Comparison of ENCODE assay signal across 16 cellular contexts in genomic region chr6:161194374-161194773, GRCh38.
DNase-seq lines count a peak whose midpoint lies in the region; ATAC-seq, FAIRE-seq and TF ChIP-seq lines count a peak whose summit lies in the region.
"Had no signal": no experiment of that assay in that cellular context is flagged by ENCODE, and none has a peak within 500 bp of the region (broad histone marks: within the 10 kb centered on the region; RNA-seq: fewer than 3 reads in every experiment).

No MANE protein-coding gene starts in this region.

- no peak overlapping the region for H2AK9ac ChIP-seq in IMR-90 (replicated peaks; ENCODE audit: low read depth, low read length, poor library complexity)

- no peaks in the 10 kb centered on the region for H3K9me1 ChIP-seq in IMR-90 (ENCODE audit: insufficient read depth, low read length)

- no peak overlapping the region for H4K91ac ChIP-seq in IMR-90 (ENCODE audit: insufficient read depth, low read depth, low read length)
- no peak overlapping the region for H4K91ac ChIP-seq in H1 (replicated peaks; ENCODE audit: insufficient read length, low read length)

- TF ChIP-seq EP300 in H1 (IDR thresholded peaks at IDR 0.05; ENCODE audit: borderline replicate concordance in 1 of 2, low read depth in 2 of 2, low read length in 2 of 2) = no peak

- H3K23ac ChIP-seq in IMR-90 (ENCODE audit: low read depth, low read length) (no peak overlapping the region), H1 (ENCODE audit: insufficient read length) (no peak overlapping the region)

- WGBS in IMR-90 (ENCODE audit: extremely low coverage in 2 of 2, insufficient read length in 1 of 2), 2 experiments = 100% methylated on average over 1 of the region's 4 CpGs; no CpG with 5 or more reads in 1 of the 2 experiments
- WGBS in H1 (ENCODE audit: extremely low coverage in 1 of 2, insufficient coverage in 1 of 2, insufficient read length in 1 of 2, insufficient replicate concordance in 2 of 2, low coverage in 1 of 2, low lambda C conversion rate in 2 of 2, missing lambda C conversion rate in 1 of 2), 2 experiments = 89% methylated on average over 4 of the region's 4 CpGs; no CpG with 5 or more reads in 1 of the 2 experiments

- H3K4me2 ChIP-seq in IMR-90 (ENCODE audit: low read depth, low read length) = no peak overlapping the region
- no peak overlapping the region for H3K4me2 ChIP-seq in H1 (ENCODE audit: insufficient read depth in 1 of 2, low read depth in 2 of 2, low read length in 2 of 2)
- H3K4me2 ChIP-seq: BLaER1 treated with 17β-estradiol and CSF1 and Interleukin-3, amounts not matched to agents 10 nM and 100 nM had no signal

- peaks cover 0 to 14% of the 10 kb centered on the region in 2 experiments; a peak in 3 of 4 replicates for H3K79me2 ChIP-seq in H1 (ENCODE audit: control insufficient read depth in 1 of 2, insufficient read depth in 2 of 2, low read length in 2 of 2)

- no peak overlapping the region for H2BK120ac ChIP-seq in IMR-90 (ENCODE audit: low read depth, low read length)
- no peak overlapping the region for H2BK120ac ChIP-seq in H1 (replicated peaks; ENCODE audit: low read depth, low read length)

- no peaks in the 10 kb centered on the region; the same call in 1 of the 2 replicates for H3K4me1 ChIP-seq in IMR-90 (ENCODE audit: control insufficient read depth, insufficient read depth, low read length)
- H3K4me1 ChIP-seq in H1 (replicated peaks in 1 of 4; ENCODE audit: control insufficient read depth in 3 of 4, insufficient read depth in 4 of 4, low read length in 3 of 4) = no peaks in the 10 kb centered on the region

- POLR2A ChIA-PET in IMR-90 (lab: Charles Lee; ENCODE audit: unreplicated experiment) = no interaction called here
- POLR2A ChIA-PET in H1 (lab: Charles Lee; ENCODE audit: partially characterized antibody) = no interaction called here

- dilution Hi-C loops in IMR-90 (cut with HindIII; ENCODE audit: low sequenced_read_pairs, unreplicated experiment) = no loop called here

- H3K27ac ChIP-seq in IMR-90 (ENCODE audit: insufficient read depth, low read length) (no peak overlapping the region), H1 (ENCODE audit: low read depth, low read length) (no peak overlapping the region)
- H3K27ac ChIP-seq: BLaER1 treated with 17β-estradiol and CSF1 and Interleukin-3, amounts not matched to agents 10 nM and 100 nM; GM23248 had no signal

- H2AFZ ChIP-seq in IMR-90 (replicated peaks; ENCODE audit: low read length, poor library complexity) = no peak overlapping the region
- no peak overlapping the region for H2AFZ ChIP-seq in H1 (ENCODE audit: low read length)
- H2AFZ ChIP-seq: GM23248 had no signal

- in situ Hi-C loops in IMR-90 (cut with MboI; ENCODE audit: low sequenced_read_pairs) = no loop called here

- no peak overlapping the region for H4K5ac ChIP-seq in IMR-90 (ENCODE audit: low read depth, low read length)
- no peak overlapping the region for H4K5ac ChIP-seq in H1 (ENCODE audit: insufficient read length, low read depth, low read length)

- TF ChIP-seq POLR2A in GM12892 (IDR thresholded peaks at IDR 0.05; ENCODE audit: low read depth, low read length) (no peak), IMR-90 (IDR thresholded peaks at IDR 0.05; ENCODE audit: low read depth, low read length) (no peak), H1 (IDR thresholded peaks at IDR 0.05; ENCODE audit: control extremely low read depth in 1 of 2, low read depth in 2 of 2, low read length in 2 of 2) (no peak)

- H3K4ac ChIP-seq in IMR-90 (ENCODE audit: low read depth, low read length) (no peak overlapping the region), H1 (replicated peaks; ENCODE audit: insufficient read length, low read depth, low read length) (no peak overlapping the region)

- H2AK5ac ChIP-seq in IMR-90 (ENCODE audit: low read depth, low read length) (no peak overlapping the region), H1 (ENCODE audit: low read depth, low read length) (no peak overlapping the region)

- H3K23me2 ChIP-seq in H1 (ENCODE audit: low read depth, low read length) = peaks cover 4% of the 10 kb centered on the region; the same call in 1 of the 2 replicates

- TF ChIP-seq CTCF in IMR-90 (conservative IDR thresholded peaks at IDR 0.05; ENCODE audit: low read depth, low read length) (no peak), H1 (IDR thresholded peaks at IDR 0.05; ENCODE audit: control extremely low read depth in 1 of 3, insufficient read depth in 1 of 3, low read depth in 1 of 3, low read length in 3 of 3) (no peak)

- ATAC-seq in IMR-90 (ENCODE audit: low read depth) (no peak), left cardiac atrium (no peak)
- ATAC-seq: CD8-positive, alpha-beta T cell; GM12878; HCT116 had no signal

- H2BK15ac ChIP-seq in IMR-90 (ENCODE audit: low read depth, low read length) = no peak overlapping the region
- no peak overlapping the region for H2BK15ac ChIP-seq in H1 (ENCODE audit: low read length)

- no peak overlapping the region for H3K18ac ChIP-seq in IMR-90 (ENCODE audit: low read depth, low read length)
- no peak overlapping the region for H3K18ac ChIP-seq in H1 (ENCODE audit: extremely low read depth, low read length)

- H4K20me1 ChIP-seq in IMR-90 (ENCODE audit: insufficient read depth, low read length) (no peaks in the 10 kb centered on the region), H1 (replicated peaks in 1 of 2; ENCODE audit: control insufficient read depth in 1 of 2, insufficient read depth in 2 of 2, low read length in 2 of 2) (peaks cover 0 to 7% of the 10 kb centered on the region in 2 experiments)

- H4K8ac ChIP-seq in IMR-90 (ENCODE audit: low read depth in 2 of 2, low read length in 2 of 2) (no peak overlapping the region), H1 (ENCODE audit: extremely low read depth, insufficient read depth, low read length) (no peak overlapping the region)

- no peaks in the 10 kb centered on the region for H3K27me3 ChIP-seq in IMR-90 (ENCODE audit: control insufficient read depth, insufficient read depth, low read length)
- no peaks in the 10 kb centered on the region for H3K27me3 ChIP-seq in H1 (replicated peaks in 1 of 4; ENCODE audit: control insufficient read depth in 3 of 4, extremely low read depth in 1 of 4, insufficient read depth in 3 of 4, low read length in 3 of 4)
- H3K27me3 ChIP-seq: BLaER1 treated with 17β-estradiol and CSF1 and Interleukin-3, amounts not matched to agents 10 nM and 100 nM had no signal

- H3K4me3 ChIP-seq in IMR-90 (ENCODE audit: insufficient read depth, low read depth, low read length) = no peak overlapping the region
- H3K4me3 ChIP-seq in H1 (ENCODE audit: extremely low read depth in 1 of 4, insufficient read depth in 2 of 4, low read depth in 3 of 4, low read length in 4 of 4) = no peak overlapping the region
- H3K4me3 ChIP-seq: BLaER1 treated with 17β-estradiol and CSF1 and Interleukin-3, amounts not matched to agents 10 nM and 100 nM; GM12878; GM23248 had no signal

- H2BK20ac ChIP-seq in IMR-90 (ENCODE audit: low read depth, low read length) = no peak overlapping the region
- no peak overlapping the region for H2BK20ac ChIP-seq in H1 (ENCODE audit: low read length)

- TF ChIP-seq RAD21 in IMR-90 (IDR thresholded peaks at IDR 0.05; ENCODE audit: low read length) = no peak
- TF ChIP-seq RAD21 in H1 (IDR thresholded peaks at IDR 0.05 in 1 of 2, conservative IDR thresholded peaks at IDR 0.05 in 1 of 2; ENCODE audit: low read depth in 2 of 2, low read length in 2 of 2) = no peak

- H2BK5ac ChIP-seq in IMR-90 (ENCODE audit: low read depth, low read length, poor library complexity, severe bottlenecking) = peak overlapping the region; percentile 56
- H2BK5ac ChIP-seq in H1 (ENCODE audit: low read depth, low read length) = no peak overlapping the region

- BruUV-seq in IMR-90 (replicated peaks; lab: Mats Ljungman, UMichigan) = no TSS peak

- H3K79me1 ChIP-seq in IMR-90 (ENCODE audit: low read depth in 1 of 2, low read length in 2 of 2) (peaks cover under 1 to 2% of the 10 kb centered on the region in 2 experiments; a peak in 1 of 4 replicates), H1 (ENCODE audit: low read depth, low read length) (peaks cover 5% of the 10 kb centered on the region; the same call in 1 of the 2 replicates)

- H3K36me3 ChIP-seq in IMR-90 (ENCODE audit: control insufficient read depth, insufficient read depth, low read length) (no peaks in the 10 kb centered on the region), H1 (ENCODE audit: control insufficient read depth in 2 of 4, insufficient read depth in 4 of 4, low read length in 3 of 4) (peaks cover 0 to 8% (median 3%) of the 10 kb centered on the region in 4 experiments; a peak in 3 of 8 replicates)

- H2BK12ac ChIP-seq in H1 (ENCODE audit: low read depth, low read length) = no peak overlapping the region

- H3K9me3 ChIP-seq in IMR-90 (ENCODE audit: control insufficient read depth, insufficient read depth, low read length) = no peaks in the 10 kb centered on the region
- peaks cover 7% of the 10 kb centered on the region in 2 experiments; a peak in 3 of 4 replicates for H3K9me3 ChIP-seq in H1 (ENCODE audit: insufficient read depth in 2 of 2, low read depth in 1 of 2, low read length in 1 of 2)

- H3K56ac ChIP-seq in IMR-90 (ENCODE audit: extremely low read depth, insufficient read depth, low read length) (no peak overlapping the region), H1 (replicated peaks; ENCODE audit: insufficient read length, low read depth, low read length) (peak overlapping the region; percentile 51)

- intact Hi-C loops in IMR-90 (cut with micrococcal nuclease) (no loop called here), left cardiac atrium (cut with DNase I) (no loop called here)

- H3K9ac ChIP-seq in IMR-90 (ENCODE audit: low read depth, low read length) = no peak overlapping the region
- H3K9ac ChIP-seq in H1 (replicated peaks in 1 of 4; ENCODE audit: extremely low read depth in 1 of 4, low read depth in 3 of 4, low read length in 3 of 4) = no peak overlapping the region
- H3K9ac ChIP-seq: BLaER1 treated with 17β-estradiol and CSF1 and Interleukin-3, amounts not matched to agents 10 nM and 100 nM; GM23248 had no signal

- H3K14ac ChIP-seq in IMR-90 (replicated peaks; ENCODE audit: low read depth, low read length) (no peak overlapping the region), H1 (ENCODE audit: insufficient read length) (no peak overlapping the region)

- DNase-seq in GM12892 (ENCODE audit: insufficient read length) (no peak), IMR-90 (no peak), H1 (ENCODE audit: low read depth in 1 of 2, low spot score in 2 of 2) (no peak), urothelium cell line (ENCODE audit: low spot score) (no peak), left cardiac atrium (no peak), NCI-H2171 (lab: John Stamatoyannopoulos, UW) (no peak)
- no peak for DNase-seq in activated CD8-positive, alpha-beta memory T cell treated with anti-CD3 and anti-CD28 coated beads for 24 hours
- DNase-seq: Calu3; CD8-positive, alpha-beta T cell; DMS79 treated with DMSO at 0.1 percent for 48 hours; GM23248 had no signal

- FAIRE-seq in GM12892 (lab: Jason Lieb, UNC) = peak; percentile 50
- no peak for FAIRE-seq in H1 (lab: Jason Lieb, UNC)
- FAIRE-seq in urothelium cell line (lab: Jason Lieb, UNC) = peak; percentile 98
- FAIRE-seq: GM12878, GM18507, H54 had no signal

- CTCF ChIA-PET in IMR-90 (lab: Yijun Ruan, JAX) = no interaction called here
- CTCF ChIA-PET in H1 (lab: Charles Lee; ENCODE audit: partially characterized antibody) = interaction anchor here (0.7 to 1.7 kb wide), 5 partner anchors 13 to 181 kb away, joined by 3 read pairs; no protein-coding TSS in a partner anchor

TF ChIP-seq in H1, 55 proteins besides CTCF, POLR2A, EP300 and RAD21:
- TF ChIP-seq SRF (IDR thresholded peaks at IDR 0.05; ENCODE audit: low read depth, low read length) (no peak), CBX8 (IDR thresholded peaks at IDR 0.05; ENCODE audit: borderline replicate concordance, low read depth, low read length) (no peak)
